1 cellular context compared by ENCODE assay signal in the genomic region with DNA sequence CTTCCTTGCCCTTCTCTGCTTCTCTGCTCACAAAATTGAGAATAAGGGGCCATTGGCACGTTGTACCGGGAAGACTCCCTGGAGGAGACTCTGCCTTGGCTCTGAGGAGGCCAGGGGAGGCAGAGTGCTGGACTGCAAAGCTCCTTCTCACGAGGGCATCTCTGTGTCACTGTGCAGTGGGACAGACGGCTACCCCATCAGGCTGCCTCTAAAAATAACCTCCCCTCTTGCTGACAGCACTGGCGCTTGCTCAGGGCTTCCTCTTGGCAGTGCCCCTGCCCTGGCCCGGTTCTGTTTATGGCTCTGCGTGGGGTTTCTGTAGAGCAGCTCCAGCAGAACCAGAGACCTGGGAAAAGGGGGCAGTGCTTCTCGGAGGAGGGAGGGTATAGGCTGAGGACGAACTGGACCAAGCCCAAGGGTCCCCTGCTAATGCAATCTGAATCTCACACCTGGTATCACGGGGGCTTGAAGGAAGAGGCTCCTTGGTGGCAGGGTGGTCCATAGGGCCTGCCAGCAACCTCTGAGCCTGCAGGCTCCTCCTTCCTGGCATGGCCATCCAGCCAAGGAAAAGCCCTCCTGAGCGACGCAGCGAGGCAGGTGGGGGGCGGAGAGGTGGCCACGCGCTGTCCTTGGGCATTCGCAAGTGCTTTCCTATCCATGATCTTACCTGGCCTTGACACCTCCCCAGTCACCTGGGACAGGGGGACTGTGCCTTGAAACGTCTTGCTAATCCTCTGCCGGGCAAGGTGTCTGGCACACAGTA.
TF ChIP-seq lines count a peak whose summit lies in the region.

No MANE protein-coding gene starts in this region.

TF ChIP-seq in HCT116, 20 proteins besides CTCF, POLR2A, EP300 and RAD21 (continued from another document):
- TF ChIP-seq REST (IDR thresholded peaks at IDR 0.05; ENCODE audit: low read depth) (no peak), TCF7L2 (IDR thresholded peaks at IDR 0.05; ENCODE audit: borderline replicate concordance, extremely low read depth, insufficient read depth, insufficient read length) (no peak), EZH2 (IDR thresholded peaks at IDR 0.05) (no peak), ZBTB33 (IDR thresholded peaks at IDR 0.05; ENCODE audit: extremely low read depth, insufficient replicate concordance, low read length) (no peak), POLR2AphosphoS5 (IDR thresholded peaks at IDR 0.05; ENCODE audit: low read depth, low read length) (no peak), EZH2phosphoT487 (IDR thresholded peaks at IDR 0.05; ENCODE audit: borderline replicate concordance) (no peak), ZNF274 (IDR thresholded peaks at IDR 0.05; ENCODE audit: low read depth, low read length) (no peak), SRF (IDR thresholded peaks at IDR 0.05; ENCODE audit: low read depth) (no peak), CEBPB (IDR thresholded peaks at IDR 0.05; ENCODE audit: low read depth) (no peak)
